In genomic region chr5:1594336-1595106, GRCh38 we compare ENCODE assay signal across 1 cellular context.
TF ChIP-seq lines count a peak whose summit lies in the region.

No MANE protein-coding gene starts in this region.

TF ChIP-seq in K562, 482 proteins besides CTCF, POLR2A, EP300 and RAD21 (continued from another document and continues in another):
- TF ChIP-seq MGA (IDR thresholded peaks at IDR 0.05) (peak; percentile 65; the same call in 1 of the 2 replicates), MAX (CRISPR knock-in tag; IDR thresholded peaks at IDR 0.05) (peak; percentile 53), VEZF1 (CRISPR knock-in tag; IDR thresholded peaks at IDR 0.05) (peak; percentile 69), TBP (optimal IDR thresholded peaks at IDR 0.05; ENCODE audit: low read depth, low read length) (peak; percentile 37), RBFOX2 (IDR thresholded peaks at IDR 0.05; ENCODE audit: low read depth, low read length) (peak; percentile 67), TAF1 (IDR thresholded peaks at IDR 0.05; ENCODE audit: control insufficient read depth, extremely low read depth, insufficient read depth, low read length, severe bottlenecking) (peak; percentile 16), ZNF121 (CRISPR knock-in tag; conservative IDR thresholded peaks at IDR 0.05) (peak; percentile 72), L3MBTL2 (IDR thresholded peaks at IDR 0.05) (peak; percentile 65), TFAM (CRISPR knock-in tag; conservative IDR thresholded peaks at IDR 0.05) (no peak), EGR1 (conservative IDR thresholded peaks at IDR 0.05) (peak; percentile 31; the same call in 1 of the 2 replicates), NRF1 (conservative IDR thresholded peaks at IDR 0.05 in 1 of 2, IDR thresholded peaks at IDR 0.05 in 1 of 2) (peak; percentile 93 to 94), PRDM10 (IDR thresholded peaks at IDR 0.05; ENCODE audit: partially characterized antibody) (peak; percentile 21), SRF (CRISPR knock-in tag; IDR thresholded peaks at IDR 0.05) (0 out of 4 replicates have a peak, but pooled peaks of 1 of the 2 experiments have one; percentile 7), ZFX (CRISPR knock-in tag; IDR thresholded peaks at IDR 0.05) (peak; percentile 67), MYBL2 (IDR thresholded peaks at IDR 0.05; ENCODE audit: low read depth) (no peak), MYBL2 (CRISPR knock-in tag; IDR thresholded peaks at IDR 0.05; ENCODE audit: borderline replicate concordance) (no peak), ZNF165 (CRISPR knock-in tag; IDR thresholded peaks at IDR 0.05; ENCODE audit: borderline replicate concordance) (no peak), NR2C2 (CRISPR knock-in tag; IDR thresholded peaks at IDR 0.05) (0 out of 2 replicates have a peak, but pooled peaks have one; percentile 47), NR2C2 (tag; IDR thresholded peaks at IDR 0.05) (peak; percentile 51), RFX7 (CRISPR knock-in tag; IDR thresholded peaks at IDR 0.05) (no peak), SIN3B (IDR thresholded peaks at IDR 0.05; ENCODE audit: low read depth) (0 out of 2 replicates have a peak, but pooled peaks have one; percentile 5), POLR2G (IDR thresholded peaks at IDR 0.05; ENCODE audit: low read depth, low read length) (peak; percentile 77), ZBTB7A (IDR thresholded peaks at IDR 0.05; ENCODE audit: borderline replicate concordance, control insufficient read depth, low read depth, low read length) (peak; percentile 75; the same call in 1 of the 2 replicates), ZBTB2 (IDR thresholded peaks at IDR 0.05) (peak; percentile 83), HDAC2 (IDR thresholded peaks at IDR 0.05) (no peak), CXXC5 (CRISPR knock-in tag; IDR thresholded peaks at IDR 0.05) (0 out of 2 replicates have a peak, but pooled peaks have one; percentile 18)
- TF ChIP-seq, protein P1, sequence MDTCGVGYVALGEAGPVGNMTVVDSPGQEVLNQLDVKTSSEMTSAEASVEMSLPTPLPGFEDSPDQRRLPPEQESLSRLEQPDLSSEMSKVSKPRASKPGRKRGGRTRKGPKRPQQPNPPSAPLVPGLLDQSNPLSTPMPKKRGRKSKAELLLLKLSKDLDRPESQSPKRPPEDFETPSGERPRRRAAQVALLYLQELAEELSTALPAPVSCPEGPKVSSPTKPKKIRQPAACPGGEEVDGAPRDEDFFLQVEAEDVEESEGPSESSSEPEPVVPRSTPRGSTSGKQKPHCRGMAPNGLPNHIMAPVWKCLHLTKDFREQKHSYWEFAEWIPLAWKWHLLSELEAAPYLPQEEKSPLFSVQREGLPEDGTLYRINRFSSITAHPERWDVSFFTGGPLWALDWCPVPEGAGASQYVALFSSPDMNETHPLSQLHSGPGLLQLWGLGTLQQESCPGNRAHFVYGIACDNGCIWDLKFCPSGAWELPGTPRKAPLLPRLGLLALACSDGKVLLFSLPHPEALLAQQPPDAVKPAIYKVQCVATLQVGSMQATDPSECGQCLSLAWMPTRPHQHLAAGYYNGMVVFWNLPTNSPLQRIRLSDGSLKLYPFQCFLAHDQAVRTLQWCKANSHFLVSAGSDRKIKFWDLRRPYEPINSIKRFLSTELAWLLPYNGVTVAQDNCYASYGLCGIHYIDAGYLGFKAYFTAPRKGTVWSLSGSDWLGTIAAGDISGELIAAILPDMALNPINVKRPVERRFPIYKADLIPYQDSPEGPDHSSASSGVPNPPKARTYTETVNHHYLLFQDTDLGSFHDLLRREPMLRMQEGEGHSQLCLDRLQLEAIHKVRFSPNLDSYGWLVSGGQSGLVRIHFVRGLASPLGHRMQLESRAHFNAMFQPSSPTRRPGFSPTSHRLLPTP (IDR thresholded peaks at IDR 0.05; ENCODE audit: borderline replicate concordance, extremely low read depth, insufficient read length) = peak; percentile 57
- TF ChIP-seq, protein P2, sequence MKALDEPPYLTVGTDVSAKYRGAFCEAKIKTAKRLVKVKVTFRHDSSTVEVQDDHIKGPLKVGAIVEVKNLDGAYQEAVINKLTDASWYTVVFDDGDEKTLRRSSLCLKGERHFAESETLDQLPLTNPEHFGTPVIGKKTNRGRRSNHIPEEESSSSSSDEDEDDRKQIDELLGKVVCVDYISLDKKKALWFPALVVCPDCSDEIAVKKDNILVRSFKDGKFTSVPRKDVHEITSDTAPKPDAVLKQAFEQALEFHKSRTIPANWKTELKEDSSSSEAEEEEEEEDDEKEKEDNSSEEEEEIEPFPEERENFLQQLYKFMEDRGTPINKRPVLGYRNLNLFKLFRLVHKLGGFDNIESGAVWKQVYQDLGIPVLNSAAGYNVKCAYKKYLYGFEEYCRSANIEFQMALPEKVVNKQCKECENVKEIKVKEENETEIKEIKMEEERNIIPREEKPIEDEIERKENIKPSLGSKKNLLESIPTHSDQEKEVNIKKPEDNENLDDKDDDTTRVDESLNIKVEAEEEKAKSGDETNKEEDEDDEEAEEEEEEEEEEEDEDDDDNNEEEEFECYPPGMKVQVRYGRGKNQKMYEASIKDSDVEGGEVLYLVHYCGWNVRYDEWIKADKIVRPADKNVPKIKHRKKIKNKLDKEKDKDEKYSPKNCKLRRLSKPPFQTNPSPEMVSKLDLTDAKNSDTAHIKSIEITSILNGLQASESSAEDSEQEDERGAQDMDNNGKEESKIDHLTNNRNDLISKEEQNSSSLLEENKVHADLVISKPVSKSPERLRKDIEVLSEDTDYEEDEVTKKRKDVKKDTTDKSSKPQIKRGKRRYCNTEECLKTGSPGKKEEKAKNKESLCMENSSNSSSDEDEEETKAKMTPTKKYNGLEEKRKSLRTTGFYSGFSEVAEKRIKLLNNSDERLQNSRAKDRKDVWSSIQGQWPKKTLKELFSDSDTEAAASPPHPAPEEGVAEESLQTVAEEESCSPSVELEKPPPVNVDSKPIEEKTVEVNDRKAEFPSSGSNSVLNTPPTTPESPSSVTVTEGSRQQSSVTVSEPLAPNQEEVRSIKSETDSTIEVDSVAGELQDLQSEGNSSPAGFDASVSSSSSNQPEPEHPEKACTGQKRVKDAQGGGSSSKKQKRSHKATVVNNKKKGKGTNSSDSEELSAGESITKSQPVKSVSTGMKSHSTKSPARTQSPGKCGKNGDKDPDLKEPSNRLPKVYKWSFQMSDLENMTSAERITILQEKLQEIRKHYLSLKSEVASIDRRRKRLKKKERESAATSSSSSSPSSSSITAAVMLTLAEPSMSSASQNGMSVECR (CRISPR knock-in tag; IDR thresholded peaks at IDR 0.05) = peak; percentile 39; the same call in 1 of the 2 replicates
